In the genomic region with DNA sequence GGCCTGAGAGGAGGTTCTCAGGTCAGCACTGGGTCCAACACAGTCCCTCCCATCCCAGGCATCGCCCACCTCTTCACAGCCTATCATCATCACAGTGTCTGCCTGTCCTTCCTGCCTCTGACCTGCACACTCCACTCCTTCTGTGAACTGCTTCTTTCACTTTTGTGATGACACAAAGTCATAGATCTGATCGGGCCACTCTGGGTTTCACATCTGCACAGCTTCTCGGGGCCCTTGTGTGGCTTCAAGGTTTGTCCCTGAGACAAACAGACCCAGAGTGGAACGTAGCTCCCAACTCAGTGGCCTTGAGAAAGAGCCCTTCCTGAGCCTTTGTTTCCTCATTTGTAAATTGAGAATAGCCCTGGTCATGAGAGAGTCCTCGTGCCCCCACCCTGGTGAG, we compare ENCODE assay signal across 8 cellular contexts.
A peak's percentile ranks its signal among the peaks of the same experiment; 100 is the strongest.
DNase-seq lines count a peak whose midpoint lies in the region; ATAC-seq and FAIRE-seq lines count a peak whose summit lies in the region.
"Not testable (repeated sequence)": the region's sequence is repeated elsewhere in the genome, so short reads cannot be mapped to it uniquely, and the experiment has no call there.

No MANE protein-coding gene starts in this region.

- peak overlapping the region; percentile 91 for H3K27ac Mint-ChIP-seq in T-helper 2 cell treated with Interferon-gamma antibody and Interleukin-4, amounts not matched to agents 5 μg/mL and 100 μg/mL, for 36 hours
- peak overlapping the region; percentile 78 for H3K27ac Mint-ChIP-seq in activated T-helper 2 cell treated with anti-CD3 and anti-CD28 coated beads, Interferon-gamma antibody, Interleukin-2, Interleukin-4, amounts not matched to agents 10 μg/mL and 5 μg/mL and 100 μg/mL, durations not matched to agents 14 hours and 24 hours and 36 hours

- peaks cover 18% of the 10 kb centered on the region for H3K4me1 Mint-ChIP-seq in T-helper 2 cell treated with Interferon-gamma antibody and Interleukin-4, amounts not matched to agents 5 μg/mL and 100 μg/mL, for 36 hours (ENCODE audit: low read depth)
- H3K4me1 Mint-ChIP-seq in activated T-helper 2 cell treated with anti-CD3 and anti-CD28 coated beads, Interferon-gamma antibody, Interleukin-2, Interleukin-4, amounts not matched to agents 10 μg/mL and 5 μg/mL and 100 μg/mL, durations not matched to agents 14 hours and 24 hours and 36 hours (ENCODE audit: low read depth) = peaks cover 26% of the 10 kb centered on the region

- peak; percentile 50 for FAIRE-seq in GM18507 (lab: Jason Lieb, UNC)

- not testable (repeated sequence) for DNase-seq in GM18507 (ENCODE audit: extremely low spot score, insufficient read length, low read depth)
- peak; percentile 66 for DNase-seq in T-helper 2 cell treated with Interferon-gamma antibody and Interleukin-4, amounts not matched to agents 5 μg/mL and 100 μg/mL, for 36 hours (ENCODE audit: low spot score)
- peak; percentile 36 for DNase-seq in activated T-helper 2 cell treated with anti-CD3 and anti-CD28 coated beads, Interferon-gamma antibody, Interleukin-2, Interleukin-4, amounts not matched to agents 10 μg/mL and 5 μg/mL and 100 μg/mL, durations not matched to agents 14 hours and 24 hours and 36 hours (ENCODE audit: low spot score)
- peak; percentile 44 for DNase-seq in stimulated activated CD4-positive, alpha-beta T cell treated with anti-CD3 and anti-CD28 coated beads, Interleukin-2, amount 100 ng/mL, for 24 hours

- peak overlapping the region; percentile 75 for H3K4me3 Mint-ChIP-seq in T-helper 2 cell treated with Interferon-gamma antibody and Interleukin-4, amounts not matched to agents 5 μg/mL and 100 μg/mL, for 36 hours
- H3K4me3 Mint-ChIP-seq in activated T-helper 2 cell treated with anti-CD3 and anti-CD28 coated beads, Interferon-gamma antibody, Interleukin-2, Interleukin-4, amounts not matched to agents 10 μg/mL and 5 μg/mL and 100 μg/mL, durations not matched to agents 14 hours and 24 hours and 36 hours (ENCODE audit: low read depth) = not testable (repeated sequence)

- H3K27me3 Mint-ChIP-seq in T-helper 2 cell treated with Interferon-gamma antibody and Interleukin-4, amounts not matched to agents 5 μg/mL and 100 μg/mL, for 36 hours (ENCODE audit: low read depth); activated T-helper 2 cell treated with anti-CD3 and anti-CD28 coated beads, Interferon-gamma antibody, Interleukin-2, Interleukin-4, amounts not matched to agents 10 μg/mL and 5 μg/mL and 100 μg/mL, durations not matched to agents 14 hours and 24 hours and 36 hours (ENCODE audit: low read depth): not testable (repeated sequence)

- intact Hi-C loops in activated T-helper 2 cell treated with anti-CD3 and anti-CD28 coated beads, Interferon-gamma antibody, Interleukin-2, Interleukin-4, amounts not matched to agents 10 μg/mL and 5 μg/mL and 100 μg/mL, durations not matched to agents 14 hours and 24 hours and 36 hours (cut with micrococcal nuclease) = not testable (repeated sequence)

- peak; percentile 90 for ATAC-seq in GM19372 (IDR thresholded peaks at IDR 0.05; ENCODE audit: low read depth, unreplicated experiment)
- ATAC-seq in GM21717 (IDR thresholded peaks at IDR 0.05; ENCODE audit: unreplicated experiment) = peak; percentile 95
- ATAC-seq in HG02973 (IDR thresholded peaks at IDR 0.05; ENCODE audit: unreplicated experiment) = peak; percentile 93
- ATAC-seq in HG03432 (IDR thresholded peaks at IDR 0.05; ENCODE audit: unreplicated experiment) = peak; percentile 99

- H3K36me3 Mint-ChIP-seq in T-helper 2 cell treated with Interferon-gamma antibody and Interleukin-4, amounts not matched to agents 5 μg/mL and 100 μg/mL, for 36 hours (ENCODE audit: low read depth); activated T-helper 2 cell treated with anti-CD3 and anti-CD28 coated beads, Interferon-gamma antibody, Interleukin-2, Interleukin-4, amounts not matched to agents 10 μg/mL and 5 μg/mL and 100 μg/mL, durations not matched to agents 14 hours and 24 hours and 36 hours (ENCODE audit: low read depth): not testable (repeated sequence)

- H3K9me3 Mint-ChIP-seq in T-helper 2 cell treated with Interferon-gamma antibody and Interleukin-4, amounts not matched to agents 5 μg/mL and 100 μg/mL, for 36 hours; activated T-helper 2 cell treated with anti-CD3 and anti-CD28 coated beads, Interferon-gamma antibody, Interleukin-2, Interleukin-4, amounts not matched to agents 10 μg/mL and 5 μg/mL and 100 μg/mL, durations not matched to agents 14 hours and 24 hours and 36 hours: not testable (repeated sequence)
